17 cellular contexts compared by ENCODE assay signal in the genomic region with DNA sequence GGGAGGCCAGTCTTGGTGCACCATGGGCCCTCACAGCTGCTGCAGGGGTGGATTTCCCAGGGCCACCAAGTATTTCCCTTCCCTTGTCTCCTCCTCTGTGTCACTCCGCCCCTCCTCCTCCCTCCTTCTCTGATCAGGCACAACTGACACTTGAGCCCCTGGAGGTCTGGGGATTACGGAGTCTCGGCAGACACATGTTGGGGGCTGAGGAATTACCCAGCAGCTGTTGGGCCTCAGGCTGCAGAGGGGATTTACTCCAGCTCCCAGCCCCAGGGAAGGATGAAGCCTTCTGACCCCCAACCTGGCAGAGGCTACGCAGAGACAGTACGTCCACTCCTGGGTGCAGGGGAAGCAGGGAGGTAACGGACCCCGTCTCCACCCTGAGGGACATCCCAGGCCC.
"Had no signal": no experiment of that assay in that cellular context is flagged by ENCODE, and none has a peak within 500 bp of the region (broad histone marks: within the 10 kb centered on the region; RNA-seq: fewer than 3 reads in every experiment).

No MANE protein-coding gene starts in this region.

- H3K27me3 Mint-ChIP-seq: activated CD4-positive, alpha-beta memory T cell treated with anti-CD3 and anti-CD28 coated beads for 36 hours; activated naive CD8-positive, alpha-beta T cell treated with anti-CD3 and anti-CD28 coated beads for 36 hours; stimulated activated memory B cell treated with anti-CD40 and anti-IgM and Interleukin-4, amounts not matched to agents 10 μg/mL and 1 μg/mL and 100 μg/mL, for 72 hours had no signal

- H3K9me3 Mint-ChIP-seq: activated CD4-positive, alpha-beta memory T cell treated with anti-CD3 and anti-CD28 coated beads for 36 hours; activated naive CD8-positive, alpha-beta T cell treated with anti-CD3 and anti-CD28 coated beads for 36 hours; effector memory CD8-positive, alpha-beta T cell; stimulated activated memory B cell treated with anti-CD40 and anti-IgM and Interleukin-4, amounts not matched to agents 10 μg/mL and 1 μg/mL and 100 μg/mL, for 72 hours; T-helper 1 cell treated with Interleukin-12 subunit alpha and Interleukin-12 subunit beta and Interleukin-4 antibody, amounts not matched to agents 30 μg/mL and 1 μg/mL, for 36 hours had no signal

- H3K9me3 ChIP-seq: esophagus muscularis mucosa, right lobe of liver, testis had no signal

- H3K4me1 Mint-ChIP-seq: activated naive CD8-positive, alpha-beta T cell treated with anti-CD3 and anti-CD28 coated beads for 36 hours; stimulated activated memory B cell treated with anti-CD40 and anti-IgM and Interleukin-4, amounts not matched to agents 10 μg/mL and 1 μg/mL and 100 μg/mL, for 72 hours had no signal

- H3K36me3 Mint-ChIP-seq: activated CD4-positive, alpha-beta memory T cell treated with anti-CD3 and anti-CD28 coated beads for 36 hours; activated naive CD8-positive, alpha-beta T cell treated with anti-CD3 and anti-CD28 coated beads for 36 hours; stimulated activated memory B cell treated with anti-CD40 and anti-IgM and Interleukin-4, amounts not matched to agents 10 μg/mL and 1 μg/mL and 100 μg/mL, for 72 hours had no signal

- H3K27ac ChIP-seq: esophagus muscularis mucosa, hepatocyte, right lobe of liver, testis had no signal

- DNase-seq: activated CD4-positive, alpha-beta memory T cell treated with anti-CD3 and anti-CD28 coated beads for 36 hours; activated CD4-positive, alpha-beta T cell treated with anti-CD3 and anti-CD28 coated beads for 48 hours; activated naive CD4-positive, alpha-beta T cell treated with Interleukin-2 at 50 U/mL for 16 hours; activated naive CD8-positive, alpha-beta T cell treated with anti-CD3 and anti-CD28 coated beads for 36 hours; activated T-cell treated with anti-CD3 and anti-CD28 coated beads, Interleukin-2, amount 50 U/mL, for 48 hours; central memory CD4-positive, alpha-beta T cell; dermis blood vessel endothelial cell; effector memory CD8-positive, alpha-beta T cell; right lobe of liver; stimulated activated CD4-positive, alpha-beta T cell treated with anti-CD3 and anti-CD28 coated beads, Interleukin-15, amount 100 ng/mL, for 24 hours; testis; trophoblast cell had no signal

- H3K4me3 ChIP-seq: esophagus muscularis mucosa, hepatocyte, right lobe of liver, smooth muscle cell, testis had no signal

- ATAC-seq: effector memory CD8-positive, alpha-beta T cell; right lobe of liver; stimulated activated memory B cell treated with anti-CD40 and anti-IgM and Interleukin-4, amounts not matched to agents 10 μg/mL and 1 μg/mL and 100 μg/mL, for 72 hours had no signal

- H3K27me3 ChIP-seq: esophagus muscularis mucosa, hepatocyte, right lobe of liver, testis had no signal

- H3K4me3 Mint-ChIP-seq: activated CD4-positive, alpha-beta memory T cell treated with anti-CD3 and anti-CD28 coated beads for 36 hours; activated naive CD8-positive, alpha-beta T cell treated with anti-CD3 and anti-CD28 coated beads for 36 hours; effector memory CD8-positive, alpha-beta T cell; stimulated activated memory B cell treated with anti-CD40 and anti-IgM and Interleukin-4, amounts not matched to agents 10 μg/mL and 1 μg/mL and 100 μg/mL, for 72 hours; T-helper 1 cell treated with Interleukin-12 subunit alpha and Interleukin-12 subunit beta and Interleukin-4 antibody, amounts not matched to agents 30 μg/mL and 1 μg/mL, for 36 hours had no signal

- H3K27ac Mint-ChIP-seq: activated CD4-positive, alpha-beta memory T cell treated with anti-CD3 and anti-CD28 coated beads for 36 hours; activated naive CD8-positive, alpha-beta T cell treated with anti-CD3 and anti-CD28 coated beads for 36 hours; effector memory CD8-positive, alpha-beta T cell; stimulated activated memory B cell treated with anti-CD40 and anti-IgM and Interleukin-4, amounts not matched to agents 10 μg/mL and 1 μg/mL and 100 μg/mL, for 72 hours; T-helper 1 cell treated with Interleukin-12 subunit alpha and Interleukin-12 subunit beta and Interleukin-4 antibody, amounts not matched to agents 30 μg/mL and 1 μg/mL, for 36 hours had no signal

- H3K36me3 ChIP-seq: esophagus muscularis mucosa, right lobe of liver had no signal

- H3K4me1 ChIP-seq: right lobe of liver had no signal
